24 cellular contexts compared by ENCODE assay signal in the genomic region with DNA sequence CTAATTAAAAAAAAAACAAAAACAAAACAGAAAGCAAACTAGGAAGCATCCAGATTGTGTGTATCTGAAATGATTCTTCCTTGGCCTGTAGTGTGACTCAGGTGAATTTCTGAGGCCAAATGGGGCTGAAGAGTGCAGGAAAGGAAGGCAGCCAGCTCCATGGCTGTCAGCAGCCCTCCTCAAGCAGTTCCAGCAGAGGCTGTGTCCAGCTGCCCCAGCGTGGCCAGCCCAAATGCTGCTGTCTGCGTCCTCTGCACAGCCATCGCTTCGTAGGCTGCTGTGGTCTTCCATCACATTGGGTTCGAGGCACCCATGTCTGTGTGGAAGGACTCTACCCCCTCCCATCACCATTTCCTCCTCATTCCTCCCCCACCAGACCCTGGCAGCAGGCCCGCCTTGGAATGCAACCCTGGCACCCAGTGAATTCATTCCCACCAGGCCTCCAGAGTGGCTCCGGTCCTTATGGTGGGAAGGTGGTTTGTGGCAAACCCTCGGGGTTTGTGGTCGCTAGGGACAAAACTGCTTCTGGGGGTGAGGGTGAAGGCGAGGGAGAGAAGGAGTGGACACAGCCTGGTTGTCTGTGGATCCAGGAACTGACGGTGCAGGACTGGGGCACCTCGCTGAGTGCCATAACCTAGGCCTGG.
"Had no signal": no experiment of that assay in that cellular context is flagged by ENCODE, and none has a peak within 500 bp of the region (broad histone marks: within the 10 kb centered on the region; RNA-seq: fewer than 3 reads in every experiment).

No MANE protein-coding gene starts in this region.

- H3K27me3 ChIP-seq: Peyer's patch, SJCRH30 had no signal

- H3K4me3 Mint-ChIP-seq: activated CD4-positive, alpha-beta T cell treated with anti-CD3 and anti-CD28 coated beads for 36 hours; activated CD8-positive, alpha-beta T cell treated with anti-CD3 and anti-CD28 coated beads for 36 hours; activated T-cell treated with anti-CD3 and anti-CD28 coated beads, Interleukin-2, amount 50 U/mL, for 72 hours; brain; central memory CD8-positive, alpha-beta T cell had no signal

- ATAC-seq: activated CD4-positive, alpha-beta T cell treated with anti-CD3 and anti-CD28 coated beads for 36 hours; activated CD8-positive, alpha-beta T cell treated with anti-CD3 and anti-CD28 coated beads for 36 hours; activated T-cell treated with anti-CD3 and anti-CD28 coated beads, Interleukin-2, amount 50 U/mL, for 72 hours had no signal

- H3K4me2 ChIP-seq: KMS-11, SK-N-SH had no signal

- H3K4me1 ChIP-seq: Peyer's patch, SJCRH30 had no signal

- H3K9me3 ChIP-seq: Peyer's patch, SJCRH30, SK-N-SH had no signal

- H3K36me3 Mint-ChIP-seq: brain had no signal

- H3K4me1 Mint-ChIP-seq: activated CD4-positive, alpha-beta T cell treated with anti-CD3 and anti-CD28 coated beads for 36 hours; central memory CD8-positive, alpha-beta T cell had no signal

- H3K36me3 ChIP-seq: Peyer's patch, SJCRH30, WERI-Rb-1 had no signal

- H3K9ac ChIP-seq: KMS-11, SK-N-SH had no signal

- H3K27ac Mint-ChIP-seq: activated CD4-positive, alpha-beta T cell treated with anti-CD3 and anti-CD28 coated beads for 36 hours; activated CD8-positive, alpha-beta T cell treated with anti-CD3 and anti-CD28 coated beads for 36 hours; activated T-cell treated with anti-CD3 and anti-CD28 coated beads, Interleukin-2, amount 50 U/mL, for 72 hours; activated T-helper 2 cell treated with anti-CD3 and anti-CD28 coated beads, Interferon-gamma antibody, Interleukin-2, Interleukin-4, amounts not matched to agents 10 μg/mL and 5 μg/mL and 100 μg/mL, durations not matched to agents 14 hours and 24 hours and 36 hours; brain had no signal

- DNase-seq: activated CD4-positive, alpha-beta T cell treated with anti-CD3 and anti-CD28 coated beads for 36 hours; activated CD8-positive, alpha-beta memory T cell treated with anti-CD3 and anti-CD28 coated beads, Interleukin-2, amount 50 U/mL, for 4 hours; activated CD8-positive, alpha-beta T cell treated with anti-CD3 and anti-CD28 coated beads for 36 hours; activated gamma-delta T cell treated with Interleukin-2 at 50 U/mL for 16 hours; activated naive CD4-positive, alpha-beta T cell treated with anti-CD3 and anti-CD28 coated beads, Interleukin-2, amount 50 U/mL, for 16 hours; activated T-cell treated with anti-CD3 and anti-CD28 coated beads, Interleukin-2, amount 50 U/mL, for 72 hours; MM.1S; NCI-H1105; NCI-H1436; NCI-H1694 treated with DMSO at 0.1 percent for 48 hours; NCI-H2029 treated with DMSO at 0.1 percent for 48 hours; NCI-H446; NCI-H524; Peyer's patch; Right ventricle myocardium superior; SJCRH30; SK-N-SH; T-helper 1 cell; WERI-Rb-1 had no signal

- H3K4me3 ChIP-seq: Peyer's patch, SJCRH30 had no signal

- H3K27ac ChIP-seq: KMS-11, Peyer's patch, RWPE1, SJCRH30, WERI-Rb-1 had no signal

- H3K9me3 Mint-ChIP-seq: activated CD8-positive, alpha-beta T cell treated with anti-CD3 and anti-CD28 coated beads for 36 hours; activated T-cell treated with anti-CD3 and anti-CD28 coated beads, Interleukin-2, amount 50 U/mL, for 72 hours; activated T-helper 2 cell treated with anti-CD3 and anti-CD28 coated beads, Interferon-gamma antibody, Interleukin-2, Interleukin-4, amounts not matched to agents 10 μg/mL and 5 μg/mL and 100 μg/mL, durations not matched to agents 14 hours and 24 hours and 36 hours; brain; central memory CD8-positive, alpha-beta T cell had no signal
